8 cellular contexts compared by ENCODE assay signal in genomic region chr16:85027349-85027967, GRCh38. TPM values are rescaled to one million over a fixed set of nuclear protein-coding genes. Genes with fewer than 3 reads are reported as not detected.
DNase-seq lines count a peak whose midpoint lies in the region; ATAC-seq and TF ChIP-seq lines count a peak whose summit lies in the region.

Gene KIAA0513, plus strand, starts transcription at chr16:85027795. Its CDS starts 39,277 bp downstream, at chr16:85067072.

- DNase-seq in COR-L47 (lab: John Stamatoyannopoulos, UW) (peak; percentile 90), HT-29 (ENCODE audit: low spot score) (peak; percentile 96), NOMO-1 (lab: John Stamatoyannopoulos, UW; ENCODE audit: unreplicated experiment in 2 of 2) (peak; percentile 85 to 94), mesothelial cell of epicardium (ENCODE audit: low spot score in 2 of 2, unreplicated experiment in 2 of 2) (peak; percentile 97 to 99)
- peak; percentile 81 for DNase-seq in activated CD8-positive, alpha-beta memory T cell treated with anti-CD3 and anti-CD28 coated beads, Interleukin-2, amount 50 U/mL, for 1 hour (ENCODE audit: extremely low read depth)
- peak; percentile 88 to 92 for DNase-seq in stimulated activated CD8-positive, alpha-beta memory T cell treated with anti-CD3 and anti-CD28 coated beads, Interleukin-15, amount 100 ng/mL, for 4 hours (ENCODE audit: low read depth in 2 of 2)

- H3K9me3 ChIP-seq in endocrine pancreas (ENCODE audit: control insufficient read depth, low read length): no peaks in the 10 kb centered on the region

- no peak for TF ChIP-seq CTCF in mesothelial cell of epicardium (IDR thresholded peaks at IDR 0.05; ENCODE audit: unreplicated experiment)

- ATAC-seq in GM19467 (IDR thresholded peaks at IDR 0.05; ENCODE audit: unreplicated experiment): peak; percentile 79

- H3K27ac Mint-ChIP-seq in mesothelial cell of epicardium: peak within 1 kb of the TSS; percentile 95

- H3K4me3 ChIP-seq in endocrine pancreas (ENCODE audit: control insufficient read depth, insufficient read depth, low read length): peak within 1 kb of the TSS; percentile 61

- H3K27me3 Mint-ChIP-seq in mesothelial cell of epicardium (ENCODE audit: low read depth): peaks cover 10% of the 10 kb centered on the region

- peaks cover 32% of the 10 kb centered on the region for H3K4me1 Mint-ChIP-seq in mesothelial cell of epicardium

- peak within 1 kb of the TSS; percentile 87 for H3K4me3 Mint-ChIP-seq in mesothelial cell of epicardium

- no peaks in the 10 kb centered on the region for H3K36me3 Mint-ChIP-seq in mesothelial cell of epicardium

- no peaks in the 10 kb centered on the region for H3K36me3 ChIP-seq in endocrine pancreas (ENCODE audit: control insufficient read depth, insufficient read depth, low read length)

- peaks cover 4% of the 10 kb centered on the region for H3K9me3 Mint-ChIP-seq in mesothelial cell of epicardium

- peak within 1 kb of the TSS; percentile 81 for H3K9ac ChIP-seq in endocrine pancreas (ENCODE audit: control insufficient read depth, insufficient read depth, low read length)

- H3K4me1 ChIP-seq in endocrine pancreas (ENCODE audit: control insufficient read depth, insufficient read depth, low read length): peaks cover 4% of the 10 kb centered on the region

- no peaks in the 10 kb centered on the region for H3K27me3 ChIP-seq in endocrine pancreas (ENCODE audit: control insufficient read depth, insufficient read depth, low read length)

RNA-seq across cellular contexts. Expression of gene KIAA0513, which starts in this region (rescaled TPM):
- 0.91 and 1.2 TPM in 2 replicates for total RNA-seq in HT-29 (2014; rRNA removed; shearing (Covaris generic))
- 6.0 to 7.5 TPM (median 6.8 TPM) in 3 replicates for total RNA-seq in mesothelial cell of epicardium

Comparison
In these comparisons a context has a peak if more than half of its experiments do, and no peak if none do; other contexts are left out.
1. Peak in every context shown above with its lines: DNase-seq, ATAC-seq and H3K4me3 ChIP-seq.